ENCODE assay signal across 23 cellular contexts in the genomic region with DNA sequence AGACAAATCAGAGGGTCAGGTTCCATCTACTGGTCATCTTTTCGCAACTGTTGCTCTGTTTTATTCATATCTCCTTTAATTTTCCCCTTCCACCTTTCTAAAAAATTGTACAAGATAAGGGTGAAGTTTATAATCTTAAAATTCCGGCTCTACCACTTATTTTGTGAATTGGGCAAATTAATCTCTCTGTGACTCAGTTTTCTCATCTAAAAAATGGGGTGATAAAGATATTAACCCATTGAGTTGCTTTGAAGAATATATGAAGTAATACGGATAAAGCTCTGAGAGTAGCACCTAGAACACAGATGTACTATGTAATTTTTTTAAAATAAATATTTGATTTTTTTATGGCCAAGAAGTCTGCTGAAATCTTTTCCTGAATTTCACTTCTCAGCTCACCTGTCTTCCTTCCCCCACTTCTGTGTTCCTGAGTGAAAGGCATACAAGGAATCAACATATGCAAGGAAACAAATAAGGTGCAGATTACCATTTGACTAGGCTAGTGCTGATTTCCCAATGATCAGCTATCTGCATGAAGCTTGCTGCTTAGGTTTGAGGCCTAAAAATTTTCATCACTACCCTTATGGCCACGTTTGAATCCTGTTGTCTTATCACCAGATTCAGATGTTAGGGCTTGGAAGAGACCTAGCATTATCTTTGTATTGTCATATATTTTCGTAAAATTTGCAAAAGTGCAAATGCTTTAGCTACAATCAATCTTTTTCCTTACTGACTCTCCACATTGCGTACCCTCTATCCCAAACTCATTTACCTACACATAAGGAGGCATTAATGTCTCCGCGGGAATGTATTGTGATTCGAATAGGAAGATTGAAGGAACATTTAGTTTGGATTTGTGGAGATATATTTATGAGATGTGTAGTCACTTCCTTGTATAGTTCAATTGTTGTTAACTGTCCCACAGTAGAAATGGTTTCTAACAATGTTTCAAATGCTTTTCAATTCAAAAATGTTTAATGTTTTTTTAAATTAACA.
"Had no signal": no experiment of that assay in that cellular context is flagged by ENCODE, and none has a peak within 500 bp of the region (broad histone marks: within the 10 kb centered on the region; RNA-seq: fewer than 3 reads in every experiment).

No MANE protein-coding gene starts in this region.

- H3K27ac Mint-ChIP-seq: activated T-cell treated with anti-CD3 and anti-CD28 coated beads, Interleukin-2, amount 50 U/mL, for 24 hours; natural killer cell treated with Interleukin-12 subunit alpha and Interleukin-12 subunit beta and Interleukin-15 and Interleukin-18, amount 100 ng/mL, for 72 hours; progenitor cell of endocrine pancreas had no signal

- H3K36me3 ChIP-seq: left lung, lower lobe of right lung, right lobe of liver, transverse colon had no signal

- ATAC-seq: esophagus mucosa; left lung; lower lobe of right lung; natural killer cell treated with Interleukin-12 subunit alpha and Interleukin-12 subunit beta and Interleukin-15 and Interleukin-18, amount 100 ng/mL, for 72 hours; right lobe of liver; stimulated activated naive CD8-positive, alpha-beta T cell treated with anti-CD3 and anti-CD28 coated beads, Interleukin-15, Interleukin-2, amounts not matched to agents 100 U/mL and 50 U/mL, for 24 hours had no signal

- H3K4me1 ChIP-seq: left lung, lower lobe of right lung, right lobe of liver, testis, transverse colon had no signal

- H3K27ac ChIP-seq: left lung, lower lobe of right lung, right lobe of liver, testis, transverse colon had no signal

- H3K4me3 Mint-ChIP-seq: activated T-cell treated with anti-CD3 and anti-CD28 coated beads, Interleukin-2, amount 50 U/mL, for 24 hours; natural killer cell treated with Interleukin-12 subunit alpha and Interleukin-12 subunit beta and Interleukin-15 and Interleukin-18, amount 100 ng/mL, for 72 hours had no signal

- H3K4me3 ChIP-seq: left lung, lower lobe of right lung, right lobe of liver, testis, transverse colon had no signal

- H3K9me3 ChIP-seq: left lung, lower lobe of right lung, right lobe of liver, testis, transverse colon had no signal

- H3K27me3 ChIP-seq: left lung, right lobe of liver, testis, transverse colon had no signal

- H3K27me3 Mint-ChIP-seq: activated T-cell treated with anti-CD3 and anti-CD28 coated beads, Interleukin-2, amount 50 U/mL, for 24 hours; natural killer cell treated with Interleukin-12 subunit alpha and Interleukin-12 subunit beta and Interleukin-15 and Interleukin-18, amount 100 ng/mL, for 72 hours; progenitor cell of endocrine pancreas had no signal

- DNase-seq: activated CD4-positive, alpha-beta T cell treated with anti-CD3 and anti-CD28 coated beads for 48 hours; activated CD4-positive, alpha-beta T cell treated with anti-CD3 and anti-CD28 coated beads, Interleukin-2, amount 50 U/mL, for 48 hours; activated CD8-positive, alpha-beta memory T cell treated with anti-CD3 and anti-CD28 coated beads, Interleukin-2, amount 50 U/mL, for 4 hours; activated gamma-delta T cell; activated naive CD4-positive, alpha-beta T cell treated with anti-CD3 and anti-CD28 coated beads, Interleukin-2, amount 50 U/mL, for 16 hours; activated T-cell treated with anti-CD3 and anti-CD28 coated beads, Interleukin-2, amount 50 U/mL, for 24 hours; amygdala; central memory CD4-positive, alpha-beta T cell; foreskin fibroblast; head of caudate nucleus; hippocampal formation; left lung; lower lobe of right lung; mesendoderm; right lobe of liver; stimulated activated CD4-positive, alpha-beta T cell treated with anti-CD3 and anti-CD28 coated beads, Interleukin-12 subunit alpha, Interleukin-12 subunit beta, amount 100 ng/mL, for 4 hours; stimulated activated CD4-positive, alpha-beta T cell treated with anti-CD3 and anti-CD28 coated beads, Interleukin-4, amount 100 ng/mL, for 1 hour; stimulated activated naive CD8-positive, alpha-beta T cell treated with anti-CD3 and anti-CD28 coated beads, Interleukin-15, Interleukin-2, amounts not matched to agents 100 U/mL and 50 U/mL, for 24 hours; testis; transverse colon had no signal

- H3K36me3 Mint-ChIP-seq: natural killer cell treated with Interleukin-12 subunit alpha and Interleukin-12 subunit beta and Interleukin-15 and Interleukin-18, amount 100 ng/mL, for 72 hours had no signal
